ENCODE assay signal across 23 cellular contexts in genomic region chr2:237535385-237536082, GRCh38. TPM values are rescaled to one million over a fixed set of nuclear protein-coding genes. Genes with fewer than 3 reads are reported as not detected.
"Had no signal": no experiment of that assay in that cellular context is flagged by ENCODE, and none has a peak within 500 bp of the region (broad histone marks: within the 10 kb centered on the region; RNA-seq: fewer than 3 reads in every experiment).

No MANE protein-coding gene starts in this region.

- H3K36me3 ChIP-seq: gastrocnemius medialis, right atrium auricular region, sigmoid colon, uterus had no signal

- H3K27ac Mint-ChIP-seq: nephron had no signal

- H3K27ac ChIP-seq: dorsolateral prefrontal cortex, gastrocnemius medialis, heart right ventricle, right atrium auricular region, sigmoid colon, skin epidermis, uterus had no signal

- ATAC-seq: esophagus mucosa, gastrocnemius medialis, heart right ventricle, left lobe of liver had no signal

- H3K4me1 ChIP-seq: sigmoid colon had no signal

- H3K4me3 ChIP-seq: dorsolateral prefrontal cortex, gastrocnemius medialis, heart right ventricle, right atrium auricular region, sigmoid colon, skin epidermis, uterus had no signal

- H3K9me3 Mint-ChIP-seq: nephron had no signal

- H3K9me3 ChIP-seq: gastrocnemius medialis, heart right ventricle, right atrium auricular region, sigmoid colon, uterus had no signal

- H3K27me3 ChIP-seq: gastrocnemius medialis, heart right ventricle, right atrium auricular region, uterus had no signal

- H3K4me3 Mint-ChIP-seq: nephron had no signal

- DNase-seq: cortex of kidney; dorsolateral prefrontal cortex; effector CD8-positive, alpha-beta T cell; gastrocnemius medialis; heart right ventricle; islet precursor cell; mammary epithelial cell; sigmoid colon; stimulated activated CD4-positive, alpha-beta T cell treated with anti-CD3 and anti-CD28 coated beads, Interleukin-2, amount 100 ng/mL, for 48 hours; stimulated activated naive CD4-positive, alpha-beta T cell treated with Interleukin-2 at 50 U/mL for 16 hours; trophoblast cell; uterus had no signal

RNA-seq across cellular contexts. Expression of gene PRLH, which starts 30.8 kb away (rescaled TPM):
- total RNA-seq: dorsolateral prefrontal cortex, esophagus mucosa, fibroblast of villous mesenchyme, gastrocnemius medialis, heart right ventricle, left lobe of liver, lower leg skin, mammary epithelial cell, mucosa of gallbladder, myocyte, omental fat pad, right atrium auricular region, sigmoid colon, uterus had no signal
- polyA plus RNA-seq: heart right ventricle, mammary epithelial cell, sigmoid colon, thymus had no signal
